18 cellular contexts compared by ENCODE assay signal in the genomic region with DNA sequence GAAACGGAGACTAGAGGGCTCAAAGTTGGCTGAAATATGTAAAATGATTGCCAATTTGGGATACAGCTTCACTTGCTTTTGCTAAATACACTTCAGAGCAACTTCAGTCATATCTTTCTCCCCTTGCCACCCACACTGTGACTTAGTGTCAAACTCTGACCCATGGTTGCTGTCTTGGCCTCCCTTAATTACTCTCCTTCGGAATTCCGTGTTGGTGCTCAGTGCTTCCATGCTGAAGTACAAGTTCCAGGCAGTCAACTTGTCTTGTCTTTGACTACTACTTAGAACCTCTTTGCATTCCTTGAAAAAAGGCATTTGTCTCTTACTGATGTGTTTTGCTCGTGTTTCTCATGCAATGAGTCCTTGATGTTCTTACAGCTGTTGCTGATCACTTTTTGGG.
DNase-seq lines count a peak whose midpoint lies in the region; ATAC-seq and TF ChIP-seq lines count a peak whose summit lies in the region.
"Had no signal": no experiment of that assay in that cellular context is flagged by ENCODE, and none has a peak within 500 bp of the region (broad histone marks: within the 10 kb centered on the region; RNA-seq: fewer than 3 reads in every experiment).

No MANE protein-coding gene starts in this region.

- H3K9me2 ChIP-seq in Loucy (replicated peaks; ENCODE audit: low read depth, low read length), result no peaks in the 10 kb centered on the region

- DNase-seq in activated naive CD4-positive, alpha-beta T cell treated with anti-CD3 and anti-CD28 coated beads, Interleukin-2, amount 10 ng/mL, durations not matched to agents 7 days and 5 days, result no peak
- DNase-seq in activated naive CD4-positive, alpha-beta T cell (lab: John Stamatoyannopoulos, UW), result no peak
- DNase-seq in activated naive CD8-positive, alpha-beta T cell treated with anti-CD3 and anti-CD28 coated beads, Interleukin-2, amount 50 U/mL, for 24 hours, result no peak
- DNase-seq in HUDEP-2 (lab: John Stamatoyannopoulos, UW; ENCODE audit: unreplicated experiment in 76 of 76) (no peak), NCI-H345 treated with DMSO at 0.1 percent for 48 hours (lab: John Stamatoyannopoulos, UW; ENCODE audit: unreplicated experiment) (no peak)
- DNase-seq: body of pancreas, DMS79, left cardiac atrium, mesenchymal stem cell, naive B cell, NCI-H1694, right lobe of liver, thyroid gland, WERI-Rb-1 had no signal

- H3F3A ChIP-seq in Loucy (ENCODE audit: low read depth), result peaks cover 6% of the 10 kb centered on the region; the same call in 1 of the 2 replicates

- H3K27me3 Mint-ChIP-seq in activated naive CD4-positive, alpha-beta T cell treated with anti-CD3 and anti-CD28 coated beads, Interleukin-2, amount 10 ng/mL, durations not matched to agents 7 days and 5 days, result no peaks in the 10 kb centered on the region
- H3K27me3 Mint-ChIP-seq in activated naive CD8-positive, alpha-beta T cell treated with anti-CD3 and anti-CD28 coated beads, Interleukin-2, amount 50 U/mL, for 24 hours, result no peaks in the 10 kb centered on the region
- H3K27me3 Mint-ChIP-seq: naive B cell had no signal

- peaks cover 42% of the 10 kb centered on the region for H3K36me3 Mint-ChIP-seq in activated naive CD4-positive, alpha-beta T cell treated with anti-CD3 and anti-CD28 coated beads, Interleukin-2, amount 10 ng/mL, durations not matched to agents 7 days and 5 days
- peaks cover 10% of the 10 kb centered on the region for H3K36me3 Mint-ChIP-seq in activated naive CD8-positive, alpha-beta T cell treated with anti-CD3 and anti-CD28 coated beads, Interleukin-2, amount 50 U/mL, for 24 hours (ENCODE audit: low read depth)
- H3K36me3 Mint-ChIP-seq: naive B cell had no signal

- H3K9me3 ChIP-seq in Loucy (ENCODE audit: insufficient read depth, low read depth, low read length) (no peaks in the 10 kb centered on the region), thymus (ENCODE audit: control insufficient read depth) (no peaks in the 10 kb centered on the region)
- H3K9me3 ChIP-seq: body of pancreas, right lobe of liver, thyroid gland had no signal

- peak overlapping the region; percentile 11 for H3K27ac ChIP-seq in thymus (ENCODE audit: low read depth)
- H3K27ac ChIP-seq: body of pancreas, right lobe of liver, thyroid gland, WERI-Rb-1 had no signal

- H3K4me1 ChIP-seq in Loucy (ENCODE audit: insufficient read depth, low read length, poor library complexity, severe bottlenecking) (peaks cover 75% of the 10 kb centered on the region), thymus (ENCODE audit: control insufficient read depth, insufficient read depth, low read length) (peaks cover 9% of the 10 kb centered on the region)
- H3K4me1 ChIP-seq: body of pancreas, right lobe of liver, thyroid gland had no signal

- H3K36me3 ChIP-seq in Loucy (ENCODE audit: insufficient read depth, low read length), result no peaks in the 10 kb centered on the region
- no peaks in the 10 kb centered on the region for H3K36me3 ChIP-seq in thymus (ENCODE audit: control insufficient read depth, insufficient read depth)
- H3K36me3 ChIP-seq: right lobe of liver, thyroid gland, WERI-Rb-1 had no signal

- H3K27me3 ChIP-seq in Loucy (ENCODE audit: insufficient read depth, low read length, poor library complexity, severe bottlenecking) (no peaks in the 10 kb centered on the region), thymus (ENCODE audit: control insufficient read depth, insufficient read depth) (no peaks in the 10 kb centered on the region)
- H3K27me3 ChIP-seq: body of pancreas, right lobe of liver, thyroid gland had no signal

- H3K79me2 ChIP-seq in Loucy (ENCODE audit: insufficient read depth, low read length), result peaks cover 57% of the 10 kb centered on the region

- H3K4me1 Mint-ChIP-seq in activated naive CD4-positive, alpha-beta T cell treated with anti-CD3 and anti-CD28 coated beads, Interleukin-2, amount 10 ng/mL, durations not matched to agents 7 days and 5 days, result peaks cover 79% of the 10 kb centered on the region
- peaks cover 70% of the 10 kb centered on the region for H3K4me1 Mint-ChIP-seq in activated naive CD8-positive, alpha-beta T cell treated with anti-CD3 and anti-CD28 coated beads, Interleukin-2, amount 50 U/mL, for 24 hours

- H3K9ac ChIP-seq in Loucy (ENCODE audit: low read depth, low read length, poor library complexity, severe bottlenecking), result peak overlapping the region; percentile 73

- peak overlapping the region; percentile 86 for H3K27ac Mint-ChIP-seq in activated naive CD4-positive, alpha-beta T cell treated with anti-CD3 and anti-CD28 coated beads, Interleukin-2, amount 10 ng/mL, durations not matched to agents 7 days and 5 days
- peak overlapping the region; percentile 77 for H3K27ac Mint-ChIP-seq in activated naive CD8-positive, alpha-beta T cell treated with anti-CD3 and anti-CD28 coated beads, Interleukin-2, amount 50 U/mL, for 24 hours

- H4K20me1 ChIP-seq in Loucy (ENCODE audit: insufficient read depth, low read length, poor library complexity, severe bottlenecking), result no peaks in the 10 kb centered on the region

- H3K9me3 Mint-ChIP-seq in activated naive CD4-positive, alpha-beta T cell treated with anti-CD3 and anti-CD28 coated beads, Interleukin-2, amount 10 ng/mL, durations not matched to agents 7 days and 5 days, result peaks cover 9% of the 10 kb centered on the region
- H3K9me3 Mint-ChIP-seq in activated naive CD8-positive, alpha-beta T cell treated with anti-CD3 and anti-CD28 coated beads, Interleukin-2, amount 50 U/mL, for 24 hours, result no peaks in the 10 kb centered on the region

- CTCF ChIA-PET in activated naive CD4-positive, alpha-beta T cell treated with anti-CD3 and anti-CD28 coated beads, Interleukin-2, amount 10 ng/mL, durations not matched to agents 7 days and 5 days (lab: Charles Lee), result interaction anchor here (1.2 to 1.5 kb wide), 3 partner anchors 14 to 52 kb away, joined by 3 read pairs; no protein-coding TSS in a partner anchor

- ATAC-seq in activated naive CD8-positive, alpha-beta T cell treated with anti-CD3 and anti-CD28 coated beads, Interleukin-2, amount 50 U/mL, for 24 hours, result no peak
- ATAC-seq: activated naive CD4-positive, alpha-beta T cell treated with anti-CD3 and anti-CD28 coated beads, Interleukin-2, amount 50 U/mL, for 72 hours; body of pancreas; left cardiac atrium; right lobe of liver; Right ventricle myocardium inferior had no signal

- H2AFZ ChIP-seq in Loucy (ENCODE audit: low read length), result no peak overlapping the region

- H3K4me2 ChIP-seq in Loucy (ENCODE audit: low read depth, low read length, poor library complexity, severe bottlenecking), result peak overlapping the region; percentile 92

- H3K4me3 ChIP-seq in Loucy (ENCODE audit: low read length, poor library complexity, severe bottlenecking) (peak overlapping the region; percentile 72), thymus (ENCODE audit: low read length) (no peak overlapping the region)
- H3K4me3 ChIP-seq: body of pancreas, right lobe of liver, thyroid gland had no signal

- no peak for TF ChIP-seq CTCF in Loucy (conservative IDR thresholded peaks at IDR 0.05; ENCODE audit: low read length)

- peak overlapping the region; percentile 51 for H3K4me3 Mint-ChIP-seq in activated naive CD4-positive, alpha-beta T cell treated with anti-CD3 and anti-CD28 coated beads, Interleukin-2, amount 10 ng/mL, durations not matched to agents 7 days and 5 days
- H3K4me3 Mint-ChIP-seq in activated naive CD8-positive, alpha-beta T cell treated with anti-CD3 and anti-CD28 coated beads, Interleukin-2, amount 50 U/mL, for 24 hours, result peak overlapping the region; percentile 62
- H3K4me3 Mint-ChIP-seq: naive B cell had no signal

- 89% methylated on average over 4 of the region's 4 CpGs for WGBS in thymus
